ENCODE assay signal across 1 cellular context in genomic region chr4:169250796-169251195, GRCh38.
TF ChIP-seq lines count a peak whose summit lies in the region.

No MANE protein-coding gene starts in this region.

TF ChIP-seq in WTC11, 78 proteins besides CTCF, POLR2A, EP300 and RAD21 (continued from another document):
- no peak for TF ChIP-seq ZNF512 (CRISPR knock-in tag; IDR thresholded peaks at IDR 0.05; ENCODE audit: borderline replicate concordance)
- TF ChIP-seq CREM (CRISPR knock-in tag; IDR thresholded peaks at IDR 0.05) = no peak
- no peak for TF ChIP-seq PRDM15 (CRISPR knock-in tag; IDR thresholded peaks at IDR 0.05)
- no peak for TF ChIP-seq ZBTB43 (CRISPR knock-in tag; IDR thresholded peaks at IDR 0.05)
- TF ChIP-seq E2F4 (CRISPR knock-in tag; IDR thresholded peaks at IDR 0.05; ENCODE audit: borderline replicate concordance, low read depth) = no peak
- TF ChIP-seq E2F1 (CRISPR knock-in tag; IDR thresholded peaks at IDR 0.05) = no peak
- no peak for TF ChIP-seq MXD4 (CRISPR knock-in tag; IDR thresholded peaks at IDR 0.05; ENCODE audit: borderline replicate concordance)
- no peak for TF ChIP-seq NFATC4 (CRISPR knock-in tag; IDR thresholded peaks at IDR 0.05)
- no peak for TF ChIP-seq TCF7 (CRISPR knock-in tag; IDR thresholded peaks at IDR 0.05; ENCODE audit: low read depth)
- TF ChIP-seq ZNF396 (CRISPR knock-in tag; IDR thresholded peaks at IDR 0.05; ENCODE audit: borderline replicate concordance) = no peak
- no peak for TF ChIP-seq ZBTB21 (CRISPR knock-in tag; IDR thresholded peaks at IDR 0.05; ENCODE audit: borderline replicate concordance)
- TF ChIP-seq FOXP4 (CRISPR knock-in tag; IDR thresholded peaks at IDR 0.05) = no peak
- TF ChIP-seq ZSCAN18 (CRISPR knock-in tag; IDR thresholded peaks at IDR 0.05) = no peak
- TF ChIP-seq HMGA2 (CRISPR knock-in tag; IDR thresholded peaks at IDR 0.05) = no peak
- no peak for TF ChIP-seq JAZF1 (CRISPR knock-in tag; IDR thresholded peaks at IDR 0.05)
TF ChIP-seq in WTC11: peak in this region for 0.
